27 cellular contexts compared by ENCODE assay signal in the genomic region with DNA sequence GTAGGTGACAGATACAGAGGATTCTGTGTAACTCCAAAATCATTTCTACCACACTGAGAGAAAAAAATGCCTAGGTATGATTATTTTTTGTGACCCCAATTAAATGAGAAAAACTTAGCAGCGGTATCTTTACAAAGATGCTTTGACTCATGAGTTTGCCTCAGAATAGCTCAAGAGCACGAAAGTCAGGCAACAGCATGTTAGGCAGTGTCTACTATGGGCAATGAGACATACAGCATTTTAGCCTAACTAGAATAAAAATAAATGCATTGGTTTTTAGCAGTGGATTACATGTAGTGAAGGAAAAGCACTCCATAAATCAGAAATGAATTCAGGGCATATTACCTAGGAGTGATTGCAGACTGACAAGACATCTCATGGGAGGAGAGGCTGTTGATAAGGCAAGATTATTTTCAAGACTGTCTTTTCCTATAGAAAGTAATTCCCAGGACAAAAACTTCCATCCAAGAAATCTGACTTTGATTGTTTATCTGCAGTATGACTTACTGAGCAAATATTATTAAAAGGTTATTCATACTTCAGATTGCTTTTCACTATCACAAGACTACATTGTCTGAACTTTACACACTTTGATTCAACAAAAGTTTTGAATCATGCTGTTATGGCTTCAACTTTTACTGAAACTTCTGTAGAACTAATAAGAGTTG. TPM values are rescaled to one million over a fixed set of nuclear protein-coding genes. Genes with fewer than 3 reads are reported as not detected.
A peak's percentile ranks its signal among the peaks of the same experiment; 100 is the strongest.
DNase-seq lines count a peak whose midpoint lies in the region; ATAC-seq and TF ChIP-seq lines count a peak whose summit lies in the region.
"Had no signal": no experiment of that assay in that cellular context is flagged by ENCODE, and none has a peak within 500 bp of the region (broad histone marks: within the 10 kb centered on the region; RNA-seq: fewer than 3 reads in every experiment).

No MANE protein-coding gene starts in this region.

- no peaks in the 10 kb centered on the region for H3K27me3 ChIP-seq in stomach
- H3K27me3 ChIP-seq in CD8-positive, alpha-beta T cell (ENCODE audit: insufficient read depth, low read length), result no peaks in the 10 kb centered on the region
- H3K27me3 ChIP-seq: SJCRH30, spleen had no signal

- no peak overlapping the region for H3K4me3 Mint-ChIP-seq in CD8-positive, alpha-beta T cell
- H3K4me3 Mint-ChIP-seq: activated CD8-positive, alpha-beta T cell treated with anti-CD3 and anti-CD28 coated beads, Interleukin-2, amount 10 ng/mL, durations not matched to agents 7 days and 5 days; activated naive CD8-positive, alpha-beta T cell treated with anti-CD3 and anti-CD28 coated beads, Interleukin-2, amount 10 ng/mL, durations not matched to agents 7 days and 5 days; CD4-positive, CD25-positive, alpha-beta regulatory T cell; dendritic cell treated with granulocyte-macrophage colony-stimulating factor and Interleukin-4, amounts not matched to agents 40 ng/mL and 50 ng/mL, for 4 days; mesothelial cell of epicardium; naive thymus-derived CD8-positive, alpha-beta T cell; stimulated activated memory B cell treated with anti-CD40 and anti-IgM and Interleukin-4, amounts not matched to agents 10 μg/mL and 1 μg/mL and 100 μg/mL, for 72 hours; T-helper 1 cell treated with Interleukin-12 subunit alpha and Interleukin-12 subunit beta and Interleukin-4 antibody, amounts not matched to agents 30 μg/mL and 1 μg/mL, for 36 hours had no signal

- H3K4me3 ChIP-seq in fibroblast of the aortic adventitia (ENCODE audit: low read depth, low read length) (peak overlapping the region; percentile 41), stomach (peak overlapping the region in 3 of 4 donors; percentile 32 to 39 (median 37))
- no peak overlapping the region for H3K4me3 ChIP-seq in CD8-positive, alpha-beta T cell (ENCODE audit: low read depth, low read length)
- H3K4me3 ChIP-seq: K562, SJCRH30, spleen, thoracic aorta had no signal

- no peak for ATAC-seq in CD8-positive, alpha-beta T cell
- ATAC-seq: activated CD8-positive, alpha-beta T cell treated with anti-CD3 and anti-CD28 coated beads, Interleukin-2, amount 10 ng/mL, durations not matched to agents 7 days and 5 days; K562; left lobe of liver; naive thymus-derived CD8-positive, alpha-beta T cell; stimulated activated memory B cell treated with anti-CD40 and anti-IgM and Interleukin-4, amounts not matched to agents 10 μg/mL and 1 μg/mL and 100 μg/mL, for 72 hours had no signal

- DNase-seq in HT-29 (ENCODE audit: low spot score) (peak; percentile 39), amniotic stem cell (lab: John Stamatoyannopoulos, UW) (peak; percentile 11), fibroblast of the aortic adventitia (ENCODE audit: low read depth) (peak; percentile 83), stomach (no peak), EL (no peak), medulla oblongata (ENCODE audit: extremely low spot score) (no peak)
- no peak for DNase-seq in CD8-positive, alpha-beta T cell
- DNase-seq: activated CD8-positive, alpha-beta T cell treated with anti-CD3 and anti-CD28 coated beads, Interleukin-2, amount 10 ng/mL, durations not matched to agents 7 days and 5 days; activated effector memory CD4-positive, alpha-beta T cell treated with anti-CD3 and anti-CD28 coated beads, Interleukin-2, amount 50 U/mL, for 16 hours; activated naive CD8-positive, alpha-beta T cell treated with anti-CD3 and anti-CD28 coated beads, Interleukin-2, amount 10 ng/mL, durations not matched to agents 7 days and 5 days; CD4-positive, CD25-positive, alpha-beta regulatory T cell; DMS 273 treated with DMSO at 0.1 percent for 48 hours; head of caudate nucleus; naive thymus-derived CD8-positive, alpha-beta T cell; NCI-H1436 treated with DMSO at 0.1 percent for 48 hours; SJCRH30; spleen; stimulated activated CD4-positive, alpha-beta T cell treated with anti-CD3 and anti-CD28 coated beads, Interleukin-2, amount 100 ng/mL, for 48 hours had no signal

- no peak overlapping the region for H3K27ac Mint-ChIP-seq in CD8-positive, alpha-beta T cell
- H3K27ac Mint-ChIP-seq: activated CD8-positive, alpha-beta T cell treated with anti-CD3 and anti-CD28 coated beads, Interleukin-2, amount 10 ng/mL, durations not matched to agents 7 days and 5 days; activated naive CD8-positive, alpha-beta T cell treated with anti-CD3 and anti-CD28 coated beads, Interleukin-2, amount 10 ng/mL, durations not matched to agents 7 days and 5 days; CD4-positive, CD25-positive, alpha-beta regulatory T cell; dendritic cell treated with granulocyte-macrophage colony-stimulating factor and Interleukin-4, amounts not matched to agents 40 ng/mL and 50 ng/mL, for 4 days; mesothelial cell of epicardium; naive thymus-derived CD8-positive, alpha-beta T cell; stimulated activated memory B cell treated with anti-CD40 and anti-IgM and Interleukin-4, amounts not matched to agents 10 μg/mL and 1 μg/mL and 100 μg/mL, for 72 hours; T-helper 1 cell treated with Interleukin-12 subunit alpha and Interleukin-12 subunit beta and Interleukin-4 antibody, amounts not matched to agents 30 μg/mL and 1 μg/mL, for 36 hours had no signal

- H3K36me3 ChIP-seq in stomach, result no peaks in the 10 kb centered on the region
- H3K36me3 ChIP-seq in CD8-positive, alpha-beta T cell (ENCODE audit: insufficient read depth, low read length), result no peaks in the 10 kb centered on the region
- H3K36me3 ChIP-seq: SJCRH30, spleen, thoracic aorta had no signal

- no peaks in the 10 kb centered on the region for H3K36me3 Mint-ChIP-seq in CD8-positive, alpha-beta T cell
- H3K36me3 Mint-ChIP-seq: activated naive CD8-positive, alpha-beta T cell treated with anti-CD3 and anti-CD28 coated beads, Interleukin-2, amount 10 ng/mL, durations not matched to agents 7 days and 5 days; CD4-positive, CD25-positive, alpha-beta regulatory T cell; mesothelial cell of epicardium; stimulated activated memory B cell treated with anti-CD40 and anti-IgM and Interleukin-4, amounts not matched to agents 10 μg/mL and 1 μg/mL and 100 μg/mL, for 72 hours had no signal

- CTCF ChIA-PET in CD8-positive, alpha-beta T cell (lab: Charles Lee), result no interaction called here

- H3K9me3 Mint-ChIP-seq in CD8-positive, alpha-beta T cell, result peaks cover 5% of the 10 kb centered on the region
- H3K9me3 Mint-ChIP-seq: activated naive CD8-positive, alpha-beta T cell treated with anti-CD3 and anti-CD28 coated beads, Interleukin-2, amount 10 ng/mL, durations not matched to agents 7 days and 5 days; dendritic cell treated with granulocyte-macrophage colony-stimulating factor and Interleukin-4, amounts not matched to agents 40 ng/mL and 50 ng/mL, for 4 days; mesothelial cell of epicardium; stimulated activated memory B cell treated with anti-CD40 and anti-IgM and Interleukin-4, amounts not matched to agents 10 μg/mL and 1 μg/mL and 100 μg/mL, for 72 hours; T-helper 1 cell treated with Interleukin-12 subunit alpha and Interleukin-12 subunit beta and Interleukin-4 antibody, amounts not matched to agents 30 μg/mL and 1 μg/mL, for 36 hours had no signal

- no peak for TF ChIP-seq CTCF in fibroblast of the aortic adventitia (IDR thresholded peaks at IDR 0.05; ENCODE audit: insufficient read depth, low read length)
- TF ChIP-seq CTCF in stomach (IDR thresholded peaks at IDR 0.05), result no peak
- TF ChIP-seq CTCF in CD8-positive, alpha-beta T cell (IDR thresholded peaks at IDR 0.05), result no peak

- POLR2A ChIA-PET in CD8-positive, alpha-beta T cell (lab: Charles Lee), result no interaction called here

- no peaks in the 10 kb centered on the region for H3K9me3 ChIP-seq in stomach
- H3K9me3 ChIP-seq in CD8-positive, alpha-beta T cell (ENCODE audit: low read length), result no peaks in the 10 kb centered on the region
- H3K9me3 ChIP-seq: SJCRH30, thoracic aorta had no signal

- H3K4me1 ChIP-seq in stomach, result peaks cover 0 to 4% (median 0%) of the 10 kb centered on the region in 4 donors
- no peaks in the 10 kb centered on the region for H3K4me1 ChIP-seq in CD8-positive, alpha-beta T cell (ENCODE audit: insufficient read depth, low read length)
- H3K4me1 ChIP-seq: SJCRH30, spleen had no signal

- no peak for TF ChIP-seq POLR2A in stomach (IDR thresholded peaks at IDR 0.05)

- H3K4me1 Mint-ChIP-seq in CD8-positive, alpha-beta T cell (ENCODE audit: low read depth), result no peaks in the 10 kb centered on the region
- H3K4me1 Mint-ChIP-seq: activated naive CD8-positive, alpha-beta T cell treated with anti-CD3 and anti-CD28 coated beads, Interleukin-2, amount 10 ng/mL, durations not matched to agents 7 days and 5 days; CD4-positive, CD25-positive, alpha-beta regulatory T cell; naive thymus-derived CD8-positive, alpha-beta T cell; stimulated activated memory B cell treated with anti-CD40 and anti-IgM and Interleukin-4, amounts not matched to agents 10 μg/mL and 1 μg/mL and 100 μg/mL, for 72 hours had no signal

- no peaks in the 10 kb centered on the region for H3K27me3 Mint-ChIP-seq in CD8-positive, alpha-beta T cell (ENCODE audit: low read depth)
- H3K27me3 Mint-ChIP-seq: activated naive CD8-positive, alpha-beta T cell treated with anti-CD3 and anti-CD28 coated beads, Interleukin-2, amount 10 ng/mL, durations not matched to agents 7 days and 5 days; CD4-positive, CD25-positive, alpha-beta regulatory T cell; dendritic cell treated with granulocyte-macrophage colony-stimulating factor and Interleukin-4, amounts not matched to agents 40 ng/mL and 50 ng/mL, for 4 days; naive thymus-derived CD8-positive, alpha-beta T cell; stimulated activated memory B cell treated with anti-CD40 and anti-IgM and Interleukin-4, amounts not matched to agents 10 μg/mL and 1 μg/mL and 100 μg/mL, for 72 hours had no signal

- peak overlapping the region; percentile 68 to 87 (median 72) for H3K27ac ChIP-seq in stomach
- no peak overlapping the region for H3K27ac ChIP-seq in CD8-positive, alpha-beta T cell (ENCODE audit: low read depth, low read length)
- H3K27ac ChIP-seq: SJCRH30, spleen, thoracic aorta had no signal

- TF ChIP-seq EP300 in stomach (IDR thresholded peaks at IDR 0.05), result no peak

- intact Hi-C loops in stomach (cut with DNase I; ENCODE audit: low total_unique reads), result no loop called here
- intact Hi-C loops in CD8-positive, alpha-beta T cell (cut with DNase I, micrococcal nuclease), result no loop called here

- WGBS in stomach, 5 donors, result 31 to 50% (median 39%) methylated on average over 2 of the region's 2 CpGs

RNA-seq across cellular contexts. Expression of a gene that starts 3.6 kb away (rescaled TPM):
- 50.8 and 66.4 TPM in 2 replicates for total RNA-seq in HT-29 (2014; rRNA removed; shearing (Covaris generic))
- 7.0 and 83.5 TPM in 2 replicates for total RNA-seq in fibroblast of the aortic adventitia (ENCODE audit: low replicate concordance)
- 100 to 1,000 TPM in 3 of 5 donors, 10 to 100 TPM in 1, not detected in 1; 49.6 to 721 (median 223) TPM for total RNA-seq in stomach
- polyA plus RNA-seq in stomach, result 100 to 1,000 TPM in 2 of 3 donors, 10 to 100 TPM in 1; 58.2 to 669 (median 368) TPM
- total RNA-seq in CD8-positive, alpha-beta T cell, result not detected
- total RNA-seq: activated CD8-positive, alpha-beta T cell treated with anti-CD3 and anti-CD28 coated beads, Interleukin-2, amount 10 ng/mL, durations not matched to agents 7 days and 5 days; activated naive CD8-positive, alpha-beta T cell treated with anti-CD3 and anti-CD28 coated beads, Interleukin-2, amount 10 ng/mL, durations not matched to agents 7 days and 5 days; CD4-positive, CD25-positive, alpha-beta regulatory T cell; G401; K562; mesothelial cell of epicardium; naive thymus-derived CD8-positive, alpha-beta T cell; omental fat pad; spleen had no signal
- polyA plus RNA-seq: CD4-positive, CD25-positive, alpha-beta regulatory T cell; K562; naive thymus-derived CD8-positive, alpha-beta T cell; spleen had no signal

Comparison
In these comparisons a context has a peak if more than half of its experiments do, and no peak if none do; other contexts are left out.
1. DNase-seq: peak in HT-29 (single experiment), amniotic stem cell (single experiment) and fibroblast of the aortic adventitia (single experiment); none in stomach (single experiment), EL (single experiment), CD8-positive, alpha-beta T cell (0 of 7) and medulla oblongata (single experiment).